ENCODE assay signal across 9 cellular contexts in genomic region chr14:101480747-101481530, GRCh38.
DNase-seq lines count a peak whose midpoint lies in the region; ATAC-seq and TF ChIP-seq lines count a peak whose summit lies in the region.
"Had no signal": no experiment of that assay in that cellular context is flagged by ENCODE, and none has a peak within 500 bp of the region (broad histone marks: within the 10 kb centered on the region; RNA-seq: fewer than 3 reads in every experiment).

No MANE protein-coding gene starts in this region.

- H3K27ac ChIP-seq in AG04450 (ENCODE audit: low read depth, low read length): peak overlapping the region; percentile 31
- H3K27ac ChIP-seq in osteoblast (ENCODE audit: low read depth, low read length): no peak overlapping the region

- POLR2A ChIA-PET in AG04450 (lab: Yijun Ruan, JAX): no interaction called here

- H3K79me2 ChIP-seq in osteoblast (ENCODE audit: insufficient read depth, low read length): no peaks in the 10 kb centered on the region

- peak overlapping the region; percentile 55 for H3K4me2 ChIP-seq in osteoblast (ENCODE audit: insufficient read depth, low read length)

- H3K9me3 ChIP-seq in AG04450 (ENCODE audit: control insufficient read depth, insufficient read depth, low read length) (no peaks in the 10 kb centered on the region; the same call in none of the 2 replicates), osteoblast (ENCODE audit: low read depth, low read length) (peaks cover 2% of the 10 kb centered on the region)

- no peak for ATAC-seq in GM21381 (IDR thresholded peaks at IDR 0.05; ENCODE audit: unreplicated experiment)

- H4K20me1 ChIP-seq in osteoblast (ENCODE audit: insufficient read depth, low read length): no peaks in the 10 kb centered on the region

- H3K4me3 ChIP-seq in AG04450 (ENCODE audit: low read depth, low read length) (no peak overlapping the region), epithelial cell of proximal tubule (ENCODE audit: low read depth, low read length) (no peak overlapping the region), osteoblast (ENCODE audit: insufficient read depth, low read length) (no peak overlapping the region)

- peaks cover 19% of the 10 kb centered on the region for H3K4me1 ChIP-seq in osteoblast (ENCODE audit: insufficient read depth, low read length)

- H3K27me3 ChIP-seq in AG04450 (ENCODE audit: control insufficient read depth, insufficient read depth, low read length): peaks cover 7% of the 10 kb centered on the region
- no peaks in the 10 kb centered on the region for H3K27me3 ChIP-seq in osteoblast (ENCODE audit: insufficient read depth, low read length)

- CTCF ChIA-PET in AG04450 (lab: Charles Lee): interaction anchor here (0.6 kb wide), 1 partner anchor 22 kb away, joined by 3 read pairs; no protein-coding TSS in a partner anchor

- H3K36me3 ChIP-seq in osteoblast (ENCODE audit: insufficient read depth, low read length): no peaks in the 10 kb centered on the region

- DNase-seq in AG04450 (ENCODE audit: low read depth, low spot score) (no peak), NCI-H226 (peak; percentile 92), epithelial cell of proximal tubule (ENCODE audit: low read depth) (peak; percentile 2), osteoblast (ENCODE audit: insufficient read length, low spot score, missing footprints) (no peak), amygdala (lab: John Stamatoyannopoulos, UW) (no peak), epidermal melanocyte (ENCODE audit: insufficient read length, low spot score) (no peak)
- DNase-seq in stimulated activated CD4-positive, alpha-beta T cell treated with anti-CD3 and anti-CD28 coated beads, Interleukin-4, amount 100 ng/mL, for 24 hours: no peak
- DNase-seq: activated CD8-positive, alpha-beta memory T cell treated with anti-CD3 and anti-CD28 coated beads, Interleukin-2, amount 50 U/mL, for 48 hours had no signal

- H2AFZ ChIP-seq in osteoblast (ENCODE audit: low read length): peak overlapping the region; percentile 15

- no peak for TF ChIP-seq CTCF in AG04450 (IDR thresholded peaks at IDR 0.05; ENCODE audit: low read depth, low read length)
- no peak for TF ChIP-seq CTCF in epithelial cell of proximal tubule (conservative IDR thresholded peaks at IDR 0.05; ENCODE audit: low read depth, low read length)
- no peak for TF ChIP-seq CTCF in osteoblast (IDR thresholded peaks at IDR 0.05; ENCODE audit: extremely low read depth, low read depth, low read length)

Comparison
In these comparisons a context has a peak if more than half of its experiments do, and no peak if none do; other contexts are left out.
1. DNase-seq: peak in NCI-H226 (single experiment) and epithelial cell of proximal tubule (single experiment); none in AG04450 (single experiment), osteoblast (single experiment), amygdala (0 of 56), epidermal melanocyte (single experiment) and stimulated activated CD4-positive, alpha-beta T cell treated with anti-CD3 and anti-CD28 coated beads, Interleukin-4, amount 100 ng/mL, for 24 hours (single experiment).